In the genomic region with DNA sequence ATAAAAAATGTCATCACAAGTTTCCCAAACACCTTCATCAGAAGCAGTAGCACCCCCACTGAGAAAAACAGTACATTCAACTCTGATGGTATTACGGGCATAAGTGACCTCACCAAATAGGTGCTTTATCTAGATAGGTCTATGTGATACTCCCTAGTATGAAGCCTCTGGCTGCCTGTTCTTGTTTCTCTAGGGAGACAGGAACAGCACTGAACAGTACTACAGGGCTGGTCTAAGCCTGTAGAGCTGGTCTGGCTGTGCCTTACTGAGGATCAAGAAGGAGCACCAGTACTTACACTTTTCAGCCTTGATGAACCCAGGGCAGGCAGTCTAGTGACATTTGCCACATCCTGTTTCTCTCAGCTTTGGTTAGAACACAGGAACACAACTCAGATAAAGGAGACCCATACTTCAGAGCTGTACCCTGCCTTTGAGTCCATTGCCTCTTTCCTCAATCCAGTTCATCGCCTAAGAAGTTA, we compare ENCODE assay signal across 10 cellular contexts. TPM values are rescaled to one million over a fixed set of nuclear protein-coding genes. Genes with fewer than 3 reads are reported as not detected.
DNase-seq lines count a peak whose midpoint lies in the region; ATAC-seq, FAIRE-seq and TF ChIP-seq lines count a peak whose summit lies in the region.
"Had no signal": no experiment of that assay in that cellular context is flagged by ENCODE, and none has a peak within 500 bp of the region (broad histone marks: within the 10 kb centered on the region; RNA-seq: fewer than 3 reads in every experiment).

No MANE protein-coding gene starts in this region.

- H2AFZ ChIP-seq in mammary epithelial cell (ENCODE audit: low read depth, low read length) = no peak overlapping the region

- no peak for FAIRE-seq in pancreas (lab: Jason Lieb, UNC)
- FAIRE-seq: bronchial epithelial cell had no signal

- no peak overlapping the region for H3K4me2 ChIP-seq in mammary epithelial cell (ENCODE audit: insufficient read depth, low read depth, low read length)

- H3K27ac ChIP-seq in pancreas (no peak overlapping the region), mammary epithelial cell (ENCODE audit: insufficient read depth, low read depth, low read length) (no peak overlapping the region)
- H3K27ac ChIP-seq: HL-60 had no signal

- peak; percentile 39 for ATAC-seq in GM19023 (IDR thresholded peaks at IDR 0.05; ENCODE audit: unreplicated experiment)
- ATAC-seq in HG02973 (IDR thresholded peaks at IDR 0.05; ENCODE audit: unreplicated experiment) = peak; percentile 61
- peak; percentile 73 to 90 (median 88) for ATAC-seq in natural killer cell
- no peak for ATAC-seq in pancreas

- TF ChIP-seq CTCF in natural killer cell (IDR thresholded peaks at IDR 0.05) = no peak
- no peak for TF ChIP-seq CTCF in pancreas (IDR thresholded peaks at IDR 0.05)
- no peak for TF ChIP-seq CTCF in mammary epithelial cell (conservative IDR thresholded peaks at IDR 0.05 in 1 of 2, IDR thresholded peaks at IDR 0.05 in 1 of 2; ENCODE audit: extremely low read depth in 1 of 2, insufficient read depth in 1 of 2, low read depth in 1 of 2, low read length in 2 of 2)

- H3K9me3 ChIP-seq in pancreas (no peaks in the 10 kb centered on the region), mammary epithelial cell (replicated peaks; ENCODE audit: insufficient read depth, low read length) (no peaks in the 10 kb centered on the region)

- H3K27me3 Mint-ChIP-seq in natural killer cell (ENCODE audit: low read depth in 2 of 2) = no peaks in the 10 kb centered on the region

- peak overlapping the region; percentile 96 for H3K4me3 Mint-ChIP-seq in natural killer cell

- H3K9me3 Mint-ChIP-seq in natural killer cell = no peaks in the 10 kb centered on the region

- H3K4me1 ChIP-seq in pancreas (no peaks in the 10 kb centered on the region), mammary epithelial cell (ENCODE audit: insufficient read depth, low read length) (no peaks in the 10 kb centered on the region)

- H3K27me3 ChIP-seq in pancreas (no peaks in the 10 kb centered on the region), mammary epithelial cell (ENCODE audit: insufficient read depth, low read length) (no peaks in the 10 kb centered on the region)

- peaks cover 68 to 86% of the 10 kb centered on the region in 2 donors for H3K4me1 Mint-ChIP-seq in natural killer cell

- H3K36me3 Mint-ChIP-seq in natural killer cell = peaks cover 22% of the 10 kb centered on the region

- in situ Hi-C loops in mammary epithelial cell (cut with MboI; ENCODE audit: low sequenced_read_pairs in 2 of 2) = no loop called here

- H3K9ac ChIP-seq in mammary epithelial cell (ENCODE audit: insufficient read depth, low read length) = no peak overlapping the region

- DNase-seq in activated CD4-positive, alpha-beta T cell treated with anti-CD3 and anti-CD28 coated beads, Interleukin-2, amount 50 U/mL, for 1 hour = peak; percentile 42
- DNase-seq in natural killer cell = no peak
- no peak for DNase-seq in pancreas
- DNase-seq in 8988T = no peak
- DNase-seq in mammary epithelial cell = no peak
- DNase-seq in NCI-H446 (lab: John Stamatoyannopoulos, UW) = no peak

- H3K27ac Mint-ChIP-seq in natural killer cell = peak overlapping the region; percentile 95 to 98

- no peaks in the 10 kb centered on the region for H3K79me2 ChIP-seq in mammary epithelial cell (ENCODE audit: insufficient read depth, low read length)

- dilution Hi-C loops in mammary epithelial cell (cut with HindIII; ENCODE audit: low sequenced_read_pairs) = loop anchor here (25.0 kb wide), 1 partner anchor 236 kb away; no protein-coding TSS in a partner anchor

- 91 to 94% methylated on average over 2 of the region's 2 CpGs for WGBS in pancreas, 2 donors
- 100% methylated on average over 2 of the region's 2 CpGs for WGBS in mammary epithelial cell (ENCODE audit: low coverage, missing lambda C conversion rate)

- H3K4me3 ChIP-seq in pancreas (no peak overlapping the region), mammary epithelial cell (replicated peaks in 1 of 3; ENCODE audit: insufficient read depth in 1 of 3, low read depth in 2 of 3, low read length in 3 of 3) (no peak overlapping the region)

- CTCF ChIA-PET in mammary epithelial cell (lab: Charles Lee; ENCODE audit: low non-redundant PET) = no interaction called here

- intact Hi-C loops in natural killer cell (cut with micrococcal nuclease) = loop anchor here (2.0 to 10.0 kb wide), 6 partner anchors 14 to 854 kb away; no protein-coding TSS in a partner anchor
- intact Hi-C loops in pancreas (cut with DNase I) = no loop called here
- intact Hi-C loops in mammary epithelial cell (cut with micrococcal nuclease) = no loop called here

- H3K36me3 ChIP-seq in pancreas (peaks cover 0 to 5% (median 0%) of the 10 kb centered on the region in 3 donors), mammary epithelial cell (ENCODE audit: insufficient read depth, low read length) (peaks cover 3% of the 10 kb centered on the region)

- no TSS peak for BruUV-seq in mammary epithelial cell (replicated peaks; lab: Mats Ljungman, UMichigan)

- H4K20me1 ChIP-seq in mammary epithelial cell (ENCODE audit: insufficient read depth, low read length) = no peaks in the 10 kb centered on the region

RNA-seq across cellular contexts. Expression of a gene that starts 35.9 kb away (rescaled TPM):
- 10 to 100 TPM; 16.7 to 26.1 (median 22.3) TPM for total RNA-seq in natural killer cell
- 1 to 10 TPM; 3.7 to 6.7 (median 4.5) TPM for total RNA-seq in pancreas
- polyA plus RNA-seq in pancreas = 1 to 10 TPM; 2.8 to 3.2 TPM
- 10 to 100 TPM; 11.3 to 13.7 TPM for total RNA-seq in mammary epithelial cell
- 8.4 TPM for polyA plus RNA-seq in mammary epithelial cell
- polyA minus RNA-seq in mammary epithelial cell = 16.7 TPM

RNA-seq across cellular contexts. Expression of a gene that starts 36.2 kb away (rescaled TPM):
- total RNA-seq in natural killer cell (10 to 100 TPM; 20.4 to 27.3 (median 22.8) TPM), pancreas (1 to 10 TPM; 4.1 to 8.5 (median 6.8) TPM), mammary epithelial cell (10 to 100 TPM; 16.3 to 27.8 TPM)
- polyA plus RNA-seq in pancreas (1 to 10 TPM; 4.1 to 8.8 TPM), mammary epithelial cell (10.2 TPM)
- 2.6 TPM for polyA minus RNA-seq in mammary epithelial cell

Comparison
In these comparisons a context has a peak if more than half of its experiments do, and no peak if none do; other contexts are left out.
1. ATAC-seq: peak in GM19023 (single experiment), HG02973 (single experiment) and natural killer cell (3 of 3); none in pancreas (0 of 4).